ENCODE assay signal across 8 cellular contexts in the genomic region with DNA sequence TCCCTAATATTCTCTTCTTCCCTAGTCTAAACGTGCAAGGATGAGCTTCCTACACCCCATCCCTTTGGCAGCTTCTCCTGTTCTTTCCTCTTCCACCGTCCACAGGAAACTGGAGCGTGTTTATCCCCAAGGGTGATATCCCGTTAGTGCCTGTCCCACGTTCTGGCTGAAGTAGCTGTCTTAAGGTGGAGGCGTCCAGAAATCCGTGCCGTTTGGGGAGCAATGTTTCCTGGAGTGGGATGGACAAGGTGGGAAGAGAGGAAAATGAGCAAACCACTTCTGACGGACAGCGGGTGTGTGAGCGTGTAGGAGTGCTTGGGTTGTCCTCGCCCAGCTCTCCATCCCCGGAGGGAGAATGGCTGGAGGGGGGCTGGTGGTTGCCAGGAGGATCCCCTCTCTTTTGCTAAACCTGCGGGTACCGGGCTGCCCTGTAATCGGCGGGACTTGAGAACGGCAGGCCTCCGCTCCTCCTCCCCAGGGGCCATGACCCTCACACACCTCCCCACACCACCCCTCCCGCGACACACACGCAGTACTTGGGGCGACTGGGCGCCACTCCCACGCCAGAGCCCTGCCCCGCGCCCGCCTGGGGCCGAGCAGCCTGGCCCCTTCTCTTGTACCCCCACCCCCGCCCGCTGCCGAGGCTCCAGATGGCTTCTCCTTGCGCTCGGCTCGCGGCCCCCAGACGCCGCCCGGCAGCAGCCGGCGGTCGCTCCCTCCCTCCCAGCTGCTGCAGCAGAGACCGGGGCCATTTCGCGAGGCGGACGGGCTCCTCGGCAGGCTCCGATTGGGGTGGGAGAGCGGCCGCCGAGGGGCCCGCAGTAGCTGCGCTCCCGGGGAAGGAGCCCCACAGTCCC. TPM values are rescaled to one million over a fixed set of nuclear protein-coding genes. Genes with fewer than 3 reads are reported as not detected.
A peak's percentile ranks its signal among the peaks of the same experiment; 100 is the strongest.
DNase-seq lines count a peak whose midpoint lies in the region; ATAC-seq and TF ChIP-seq lines count a peak whose summit lies in the region.

No MANE protein-coding gene starts in this region.

- DNase-seq in AG09309 (ENCODE audit: low read depth) (no peak), NCI-H1105 treated with DMSO at 0.1 percent for 48 hours (lab: John Stamatoyannopoulos, UW) (no peak), islet precursor cell (no peak)
- peak; percentile 48 for DNase-seq in activated CD8-positive, alpha-beta memory T cell treated with anti-CD3 and anti-CD28 coated beads, Interleukin-2, amount 50 U/mL, for 4 hours

- H3K27ac ChIP-seq in gastroesophageal sphincter (peak overlapping the region; percentile 83 to 91 (median 90)), parathyroid adenoma (no peak overlapping the region)

- TF ChIP-seq EP300 in gastroesophageal sphincter (IDR thresholded peaks at IDR 0.05) = no peak

- peaks cover 0 to under 1% of the 10 kb centered on the region in 2 donors for H3K36me3 ChIP-seq in gastroesophageal sphincter
- no peaks in the 10 kb centered on the region for H3K36me3 ChIP-seq in parathyroid adenoma (ENCODE audit: control insufficient read depth, insufficient read depth, low read length)

- H3K4me3 ChIP-seq in AG09309 (ENCODE audit: control insufficient read depth, low read depth, low read length) (peak overlapping the region; percentile 95), gastroesophageal sphincter (peak overlapping the region; percentile 83 to 92), parathyroid adenoma (ENCODE audit: low read depth, low read length) (peak overlapping the region; percentile 50)

- H3K27me3 ChIP-seq in gastroesophageal sphincter (no peaks in the 10 kb centered on the region), parathyroid adenoma (ENCODE audit: control insufficient read depth, insufficient read depth, low read length) (peaks cover 22% of the 10 kb centered on the region)

- ATAC-seq in GM19395 (IDR thresholded peaks at IDR 0.05; ENCODE audit: unreplicated experiment) (peak; percentile 66), HG03571 (IDR thresholded peaks at IDR 0.05; ENCODE audit: unreplicated experiment) (peak; percentile 54), gastroesophageal sphincter (peak; percentile 61)

- no peak overlapping the region for H3K9ac ChIP-seq in parathyroid adenoma

- TF ChIP-seq CTCF in AG09309 (IDR thresholded peaks at IDR 0.05; ENCODE audit: control insufficient read depth, insufficient read depth, low read depth, low read length, missing control alignments) (no peak), gastroesophageal sphincter (IDR thresholded peaks at IDR 0.05) (no peak), parathyroid adenoma (IDR thresholded peaks at IDR 0.05) (no peak)

- TF ChIP-seq POLR2A in gastroesophageal sphincter (IDR thresholded peaks at IDR 0.05) = no peak

- H3K4me1 ChIP-seq in gastroesophageal sphincter (peaks cover 0 to 54% (median 5%) of the 10 kb centered on the region in 3 donors), parathyroid adenoma (no peaks in the 10 kb centered on the region)

- peak overlapping the region; percentile 82 for H2AFZ ChIP-seq in parathyroid adenoma

- no peaks in the 10 kb centered on the region for H3K79me2 ChIP-seq in parathyroid adenoma

- H3K9me3 ChIP-seq in gastroesophageal sphincter = peaks cover 0 to 13% (median 0%) of the 10 kb centered on the region in 3 donors
- H3K9me3 ChIP-seq in parathyroid adenoma (ENCODE audit: control insufficient read depth, low read length) = no peaks in the 10 kb centered on the region

- H3K4me2 ChIP-seq in parathyroid adenoma (ENCODE audit: low read length) = peak overlapping the region; percentile 88

- 0% methylated on average over 3 to 5 of the region's 55 CpGs for whole genome bisulfite sequencing in gastroesophageal sphincter (ENCODE audit: low coverage in 1 of 2), 2 donors

RNA-seq across cellular contexts. Expression of gene PRDM8, which starts 13.9 kb away (rescaled TPM):
- 10 to 100 TPM; 31.2 to 43.6 (median 36.9) TPM for total RNA-seq in gastroesophageal sphincter
